Comparison of ENCODE assay signal across 8 cellular contexts in genomic region chr5:179870403-179870903, GRCh38. TPM values are rescaled to one million over a fixed set of nuclear protein-coding genes. Genes with fewer than 3 reads are reported as not detected.
A peak's percentile ranks its signal among the peaks of the same experiment; 100 is the strongest.
DNase-seq lines count a peak whose midpoint lies in the region; ATAC-seq and TF ChIP-seq lines count a peak whose summit lies in the region.

No MANE protein-coding gene starts in this region.

- peaks cover 4 to 25% of the 10 kb centered on the region in 2 donors for H3K36me3 ChIP-seq in body of pancreas (replicated peaks in 1 of 2; ENCODE audit: insufficient read depth in 1 of 2, low read depth in 2 of 2)

- H3K4me3 ChIP-seq in body of pancreas = no peak overlapping the region

- no peaks in the 10 kb centered on the region for H3K4me1 ChIP-seq in body of pancreas

- DNase-seq in Ammon's horn (ENCODE audit: low spot score) (peak; percentile 63), HUDEP-2 (lab: John Stamatoyannopoulos, UW; ENCODE audit: unreplicated experiment in 76 of 76) (peak in 64 of 76 experiments; percentile 3 to 84 (median 45)), body of pancreas (peak; percentile 5 to 70 (median 47)), left kidney (ENCODE audit: low read depth, low spot score) (peak; percentile 16)

- TF ChIP-seq POLR2A in body of pancreas (IDR thresholded peaks at IDR 0.05) = no peak

- H3K27ac ChIP-seq in body of pancreas = no peak overlapping the region

- intact Hi-C loops in body of pancreas (cut with DNase I) = no loop called here

- peak in 2 of 7 experiments; percentile 19 to 35 for TF ChIP-seq CTCF in body of pancreas (IDR thresholded peaks at IDR 0.05)

- no peaks in the 10 kb centered on the region for H3K27me3 ChIP-seq in body of pancreas

- no peaks in the 10 kb centered on the region for H3K9me3 ChIP-seq in body of pancreas

- 78 to 87% methylated on average over 4 to 17 of the region's 17 CpGs for WGBS in body of pancreas, 2 donors

- ATAC-seq in body of pancreas (peak; percentile 40), HG02870 (IDR thresholded peaks at IDR 0.05; ENCODE audit: unreplicated experiment) (no peak), HG03432 (IDR thresholded peaks at IDR 0.05; ENCODE audit: unreplicated experiment) (no peak), GM19324 (IDR thresholded peaks at IDR 0.05; ENCODE audit: low FRiP score, unreplicated experiment) (no peak), GM21529 (IDR thresholded peaks at IDR 0.05; ENCODE audit: unreplicated experiment) (no peak)

RNA-seq across cellular contexts. Expression of gene MRNIP, which starts 11.8 kb away (rescaled TPM):
- 10 to 100 TPM; 23.4 to 34.8 TPM for total RNA-seq in body of pancreas

RNA-seq across cellular contexts. Expression of gene TBC1D9B, which starts 37.2 kb away (rescaled TPM):
- total RNA-seq in body of pancreas = 100 to 1,000 TPM in 1 of 2 donors, 10 to 100 TPM in 1; 69.8 to 121 TPM

RNA-seq across cellular contexts. Expression of gene SQSTM1, which starts 49.7 kb away (rescaled TPM):
- 100 to 1,000 TPM; 249 to 606 TPM for total RNA-seq in body of pancreas
